Comparison of ENCODE assay signal across 25 cellular contexts in genomic region chr6:85726206-85726605, GRCh38.
DNase-seq lines count a peak whose midpoint lies in the region; ATAC-seq and TF ChIP-seq lines count a peak whose summit lies in the region.
"Had no signal": no experiment of that assay in that cellular context is flagged by ENCODE, and none has a peak within 500 bp of the region (broad histone marks: within the 10 kb centered on the region; RNA-seq: fewer than 3 reads in every experiment).

No MANE protein-coding gene starts in this region.

- no peak overlapping the region for H3K4me2 ChIP-seq in mammary epithelial cell (ENCODE audit: insufficient read depth, low read depth, low read length)
- H3K4me2 ChIP-seq: BLaER1 had no signal

- DNase-seq in MCF 10A (ENCODE audit: unreplicated experiment) (peak; percentile 24), mammary epithelial cell (no peak), OCI-M1 (lab: John Stamatoyannopoulos, UW) (peak; percentile 58), erythroblast (lab: John Stamatoyannopoulos, UW) (peak; percentile 2 to 16), NCI-H1436 (lab: John Stamatoyannopoulos, UW) (no peak), GOT3 (lab: John Stamatoyannopoulos, UW) (no peak)
- DNase-seq: activated B cell treated with CpG ODN at 0.5 μM for 24 hours; activated CD4-positive, alpha-beta memory T cell treated with anti-CD3 and anti-CD28 coated beads for 36 hours; activated CD8-positive, alpha-beta memory T cell treated with anti-CD3 and anti-CD28 coated beads, Interleukin-2, amount 50 U/mL, for 48 hours; aorta; central memory CD4-positive, alpha-beta T cell; left colon; mesenchymal stem cell; naive B cell; NCI-H187; NCI-H526 treated with DMSO at 0.1 percent for 48 hours; SHP77; T1000; upper lobe of right lung had no signal

- H3K4me3 ChIP-seq in mammary epithelial cell (replicated peaks in 1 of 3; ENCODE audit: insufficient read depth in 1 of 3, low read depth in 2 of 3, low read length in 3 of 3), result no peak overlapping the region
- H3K4me3 ChIP-seq: BLaER1, upper lobe of right lung had no signal

- H3K79me2 ChIP-seq in mammary epithelial cell (ENCODE audit: insufficient read depth, low read length), result no peaks in the 10 kb centered on the region

- no peaks in the 10 kb centered on the region for H3K9me3 ChIP-seq in mammary epithelial cell (replicated peaks; ENCODE audit: insufficient read depth, low read length)

- dilution Hi-C loops in mammary epithelial cell (cut with HindIII; ENCODE audit: low sequenced_read_pairs), result no loop called here

- H3K36me3 Mint-ChIP-seq in MCF 10A (ENCODE audit: insufficient read depth, unreplicated experiment), result no peaks in the 10 kb centered on the region
- H3K36me3 Mint-ChIP-seq: activated CD4-positive, alpha-beta memory T cell treated with anti-CD3 and anti-CD28 coated beads for 36 hours; IgD-negative memory B cell; naive B cell had no signal

- in situ Hi-C loops in mammary epithelial cell (cut with MboI; ENCODE audit: low sequenced_read_pairs in 2 of 2), result no loop called here

- H3K9me3 Mint-ChIP-seq in MCF 10A (ENCODE audit: unreplicated experiment), result no peaks in the 10 kb centered on the region
- H3K9me3 Mint-ChIP-seq: activated B cell treated with CpG ODN at 0.5 μM for 24 hours; activated CD4-positive, alpha-beta memory T cell treated with anti-CD3 and anti-CD28 coated beads for 36 hours had no signal

- POLR2A ChIA-PET in MCF 10A (lab: Yijun Ruan, JAX), result no interaction called here

- no peaks in the 10 kb centered on the region for H4K20me1 ChIP-seq in mammary epithelial cell (ENCODE audit: insufficient read depth, low read length)
- H4K20me1 ChIP-seq: BLaER1 had no signal

- CTCF ChIA-PET in MCF 10A (lab: Yijun Ruan, JAX), result no interaction called here
- CTCF ChIA-PET in mammary epithelial cell (lab: Charles Lee; ENCODE audit: low non-redundant PET), result no interaction called here

- H3K4me1 Mint-ChIP-seq in MCF 10A (ENCODE audit: insufficient read depth, unreplicated experiment), result no peaks in the 10 kb centered on the region
- H3K4me1 Mint-ChIP-seq: activated B cell treated with CpG ODN at 0.5 μM for 24 hours, IgD-negative memory B cell, naive B cell had no signal

- no peak overlapping the region for H3K9ac ChIP-seq in mammary epithelial cell (ENCODE audit: insufficient read depth, low read length)
- H3K9ac ChIP-seq: BLaER1 had no signal

- H3K4me3 Mint-ChIP-seq in MCF 10A (ENCODE audit: unreplicated experiment), result no peak overlapping the region
- H3K4me3 Mint-ChIP-seq: activated B cell treated with CpG ODN at 0.5 μM for 24 hours; activated CD4-positive, alpha-beta memory T cell treated with anti-CD3 and anti-CD28 coated beads for 36 hours; activated naive CD8-positive, alpha-beta T cell; IgD-negative memory B cell; naive B cell had no signal

- TF ChIP-seq CTCF in MCF 10A (IDR thresholded peaks at IDR 0.05; ENCODE audit: unreplicated experiment), result no peak
- no peak for TF ChIP-seq CTCF in mammary epithelial cell (conservative IDR thresholded peaks at IDR 0.05 in 1 of 2, IDR thresholded peaks at IDR 0.05 in 1 of 2; ENCODE audit: extremely low read depth in 1 of 2, insufficient read depth in 1 of 2, low read depth in 1 of 2, low read length in 2 of 2)

- ATAC-seq in GM19395 (IDR thresholded peaks at IDR 0.05; ENCODE audit: unreplicated experiment), result no peak
- ATAC-seq in HG03378 (IDR thresholded peaks at IDR 0.05; ENCODE audit: unreplicated experiment), result no peak
- ATAC-seq: left colon, upper lobe of right lung had no signal

- BruUV-seq in MCF 10A (replicated peaks; lab: Mats Ljungman, UMichigan), result no TSS peak
- BruUV-seq in mammary epithelial cell (replicated peaks; lab: Mats Ljungman, UMichigan), result no TSS peak

- H3K27ac ChIP-seq in mammary epithelial cell (ENCODE audit: insufficient read depth, low read depth, low read length), result no peak overlapping the region
- H3K27ac ChIP-seq: BLaER1, upper lobe of right lung had no signal

- no peak overlapping the region for H2AFZ ChIP-seq in mammary epithelial cell (ENCODE audit: low read depth, low read length)

- no peak for TF ChIP-seq POLR2A in erythroblast (IDR thresholded peaks at IDR 0.05; ENCODE audit: low read length)

- no peaks in the 10 kb centered on the region for H3K27me3 Mint-ChIP-seq in MCF 10A (ENCODE audit: insufficient read depth, unreplicated experiment)
- H3K27me3 Mint-ChIP-seq: activated B cell treated with CpG ODN at 0.5 μM for 24 hours; activated CD4-positive, alpha-beta memory T cell treated with anti-CD3 and anti-CD28 coated beads for 36 hours; IgD-negative memory B cell had no signal

- intact Hi-C loops in MCF 10A (cut with micrococcal nuclease), result no loop called here
- intact Hi-C loops in mammary epithelial cell (cut with micrococcal nuclease), result no loop called here

- H3K27ac Mint-ChIP-seq in MCF 10A (ENCODE audit: low read depth, unreplicated experiment), result no peak overlapping the region
- H3K27ac Mint-ChIP-seq: activated B cell treated with CpG ODN at 0.5 μM for 24 hours; activated CD4-positive, alpha-beta memory T cell treated with anti-CD3 and anti-CD28 coated beads for 36 hours; activated naive CD8-positive, alpha-beta T cell; activated T-helper 2 cell treated with anti-CD3 and anti-CD28 coated beads, Interferon-gamma antibody, Interleukin-2, Interleukin-4, amounts not matched to agents 10 μg/mL and 5 μg/mL and 100 μg/mL, durations not matched to agents 14 hours and 24 hours and 36 hours; IgD-negative memory B cell; naive B cell had no signal

- no peaks in the 10 kb centered on the region for H3K4me1 ChIP-seq in mammary epithelial cell (ENCODE audit: insufficient read depth, low read length)
- H3K4me1 ChIP-seq: BLaER1, upper lobe of right lung had no signal

- no peaks in the 10 kb centered on the region for H3K36me3 ChIP-seq in mammary epithelial cell (ENCODE audit: insufficient read depth, low read length)
- H3K36me3 ChIP-seq: BLaER1, upper lobe of right lung had no signal

- no peaks in the 10 kb centered on the region for H3K27me3 ChIP-seq in mammary epithelial cell (ENCODE audit: insufficient read depth, low read length)
- H3K27me3 ChIP-seq: BLaER1, upper lobe of right lung had no signal

Comparison
In these comparisons a context has a peak if more than half of its experiments do, and no peak if none do; other contexts are left out.
1. DNase-seq: peak in MCF 10A (single experiment), OCI-M1 (single experiment) and erythroblast (2 of 2); none in mammary epithelial cell (single experiment), NCI-H1436 (single experiment) and GOT3 (single experiment).